8 cellular contexts compared by ENCODE assay signal in the genomic region with DNA sequence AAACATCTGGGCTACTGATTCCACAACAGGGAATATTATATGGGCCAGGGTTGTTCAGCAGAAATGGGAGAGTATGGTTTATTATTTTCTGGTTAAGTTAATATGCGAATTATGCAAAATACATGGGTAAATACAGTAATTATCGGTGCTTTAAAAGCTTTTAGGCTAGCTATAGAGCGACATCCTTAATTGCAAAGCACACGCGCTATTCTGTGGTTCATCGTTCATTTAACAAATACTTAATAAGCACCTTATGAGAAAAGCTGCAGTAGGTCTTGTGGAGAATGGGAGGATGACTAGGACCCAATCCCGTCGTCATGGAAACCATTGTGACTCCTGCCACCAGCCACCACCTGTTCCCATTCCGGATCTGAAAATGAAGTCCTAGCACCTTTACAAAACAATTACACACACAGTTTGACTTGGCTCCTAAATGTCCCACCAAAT. TPM values are rescaled to one million over a fixed set of nuclear protein-coding genes. Genes with fewer than 3 reads are reported as not detected.
DNase-seq lines count a peak whose midpoint lies in the region; ATAC-seq and TF ChIP-seq lines count a peak whose summit lies in the region.

No MANE protein-coding gene starts in this region.

- no peaks in the 10 kb centered on the region for H3K27me3 ChIP-seq in brain microvascular endothelial cell (replicated peaks)
- no peaks in the 10 kb centered on the region for H3K27me3 ChIP-seq in liver (ENCODE audit: control insufficient read depth in 4 of 4, insufficient read depth in 4 of 4, low read length in 3 of 4)
- no peaks in the 10 kb centered on the region for H3K27me3 ChIP-seq in thymus (ENCODE audit: control insufficient read depth, insufficient read depth)

- H3K9me3 ChIP-seq in liver (ENCODE audit: control insufficient read depth in 4 of 4, low read length in 3 of 4) (no peaks in the 10 kb centered on the region), thymus (ENCODE audit: control insufficient read depth) (no peaks in the 10 kb centered on the region)

- in situ Hi-C loops in brain microvascular endothelial cell (cut with HindIII; ENCODE audit: low pct_ligation_motif_present, low sequenced_read_pairs): no loop called here

- WGBS in liver: 18% methylated on average over 9 of the region's 9 CpGs
- 76% methylated on average over 9 of the region's 9 CpGs for WGBS in thymus

- H3K27ac Mint-ChIP-seq in activated naive CD4-positive, alpha-beta T cell treated with anti-CD3 and anti-CD28 coated beads, Interleukin-2, amount 10 ng/mL, durations not matched to agents 7 days and 5 days: peak overlapping the region; percentile 93

- H3K27ac ChIP-seq in brain microvascular endothelial cell: peak overlapping the region; percentile 91
- H3K27ac ChIP-seq in liver (ENCODE audit: low read depth in 1 of 2, low read length in 2 of 2): no peak overlapping the region
- H3K27ac ChIP-seq in thymus (ENCODE audit: low read depth): peak overlapping the region; percentile 93

- peak overlapping the region; percentile 98 for H3K4me3 Mint-ChIP-seq in activated naive CD4-positive, alpha-beta T cell treated with anti-CD3 and anti-CD28 coated beads, Interleukin-2, amount 10 ng/mL, durations not matched to agents 7 days and 5 days

- peaks cover 3% of the 10 kb centered on the region for H3K9me3 Mint-ChIP-seq in activated naive CD4-positive, alpha-beta T cell treated with anti-CD3 and anti-CD28 coated beads, Interleukin-2, amount 10 ng/mL, durations not matched to agents 7 days and 5 days

- peaks cover 9% of the 10 kb centered on the region for H3K36me3 Mint-ChIP-seq in activated naive CD4-positive, alpha-beta T cell treated with anti-CD3 and anti-CD28 coated beads, Interleukin-2, amount 10 ng/mL, durations not matched to agents 7 days and 5 days

- no peak for DNase-seq in activated naive CD4-positive, alpha-beta T cell treated with anti-CD3 and anti-CD28 coated beads, Interleukin-2, amount 10 ng/mL, durations not matched to agents 7 days and 5 days
- DNase-seq in activated naive CD4-positive, alpha-beta T cell treated with Interleukin-2 at 50 U/mL for 16 hours: no peak
- DNase-seq in NCI-H345 treated with DMSO at 0.1 percent for 48 hours (lab: John Stamatoyannopoulos, UW; ENCODE audit: unreplicated experiment) (peak; percentile 91), brain microvascular endothelial cell (no peak)
- DNase-seq in activated naive CD4-positive, alpha-beta T cell treated with anti-CD3 and anti-CD28 coated beads, Interleukin-2, amount 50 U/mL, for 16 hours: no peak

- no peak for ATAC-seq in GM19467 (IDR thresholded peaks at IDR 0.05; ENCODE audit: unreplicated experiment)

- H3K9ac ChIP-seq in liver (ENCODE audit: low read depth in 1 of 2, low read length in 2 of 2): peak overlapping the region; percentile 13 to 79

- H3K4me3 ChIP-seq in brain microvascular endothelial cell (ENCODE audit: low read depth, low read length) (peak overlapping the region; percentile 51), liver (ENCODE audit: low read depth in 1 of 3, low read length in 3 of 3) (peak overlapping the region; percentile 56 to 93 (median 79)), thymus (ENCODE audit: low read length) (peak overlapping the region; percentile 72)

- no peaks in the 10 kb centered on the region for H3K36me3 ChIP-seq in brain microvascular endothelial cell (replicated peaks)
- H3K36me3 ChIP-seq in liver (ENCODE audit: control insufficient read depth in 4 of 4, insufficient read depth in 3 of 4, low read depth in 1 of 4, low read length in 3 of 4): no peaks in the 10 kb centered on the region
- no peaks in the 10 kb centered on the region for H3K36me3 ChIP-seq in thymus (ENCODE audit: control insufficient read depth, insufficient read depth)

- CTCF ChIA-PET in activated naive CD4-positive, alpha-beta T cell treated with anti-CD3 and anti-CD28 coated beads, Interleukin-2, amount 10 ng/mL, durations not matched to agents 7 days and 5 days (lab: Charles Lee): no interaction called here

- H3K27me3 Mint-ChIP-seq in activated naive CD4-positive, alpha-beta T cell treated with anti-CD3 and anti-CD28 coated beads, Interleukin-2, amount 10 ng/mL, durations not matched to agents 7 days and 5 days: peaks cover 7% of the 10 kb centered on the region

- H3K4me1 ChIP-seq in liver (ENCODE audit: control insufficient read depth in 4 of 4, insufficient read depth in 4 of 4, low read length in 3 of 4) (peaks cover 2 to 11% (median 4%) of the 10 kb centered on the region in 4 donors), thymus (ENCODE audit: control insufficient read depth, insufficient read depth, low read length) (peaks cover 8% of the 10 kb centered on the region)

- H3K4me1 Mint-ChIP-seq in activated naive CD4-positive, alpha-beta T cell treated with anti-CD3 and anti-CD28 coated beads, Interleukin-2, amount 10 ng/mL, durations not matched to agents 7 days and 5 days: peaks cover 48% of the 10 kb centered on the region

- TF ChIP-seq CTCF in brain microvascular endothelial cell (IDR thresholded peaks at IDR 0.05; ENCODE audit: low read depth, low read length, missing control alignments) (no peak), liver (IDR thresholded peaks at IDR 0.05; ENCODE audit: low read depth, low read length, missing input control) (no peak)

- TF ChIP-seq RAD21 in liver (IDR thresholded peaks at IDR 0.05): no peak

TF ChIP-seq in liver, 16 proteins besides CTCF, POLR2A, EP300 and RAD21:
- TF ChIP-seq, protein P1, sequence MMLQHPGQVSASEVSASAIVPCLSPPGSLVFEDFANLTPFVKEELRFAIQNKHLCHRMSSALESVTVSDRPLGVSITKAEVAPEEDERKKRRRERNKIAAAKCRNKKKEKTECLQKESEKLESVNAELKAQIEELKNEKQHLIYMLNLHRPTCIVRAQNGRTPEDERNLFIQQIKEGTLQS (IDR thresholded peaks at IDR 0.05): no peak
- TF ChIP-seq, protein P2, sequence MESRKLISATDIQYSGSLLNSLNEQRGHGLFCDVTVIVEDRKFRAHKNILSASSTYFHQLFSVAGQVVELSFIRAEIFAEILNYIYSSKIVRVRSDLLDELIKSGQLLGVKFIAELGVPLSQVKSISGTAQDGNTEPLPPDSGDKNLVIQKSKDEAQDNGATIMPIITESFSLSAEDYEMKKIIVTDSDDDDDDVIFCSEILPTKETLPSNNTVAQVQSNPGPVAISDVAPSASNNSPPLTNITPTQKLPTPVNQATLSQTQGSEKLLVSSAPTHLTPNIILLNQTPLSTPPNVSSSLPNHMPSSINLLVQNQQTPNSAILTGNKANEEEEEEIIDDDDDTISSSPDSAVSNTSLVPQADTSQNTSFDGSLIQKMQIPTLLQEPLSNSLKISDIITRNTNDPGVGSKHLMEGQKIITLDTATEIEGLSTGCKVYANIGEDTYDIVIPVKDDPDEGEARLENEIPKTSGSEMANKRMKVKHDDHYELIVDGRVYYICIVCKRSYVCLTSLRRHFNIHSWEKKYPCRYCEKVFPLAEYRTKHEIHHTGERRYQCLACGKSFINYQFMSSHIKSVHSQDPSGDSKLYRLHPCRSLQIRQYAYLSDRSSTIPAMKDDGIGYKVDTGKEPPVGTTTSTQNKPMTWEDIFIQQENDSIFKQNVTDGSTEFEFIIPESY (IDR thresholded peaks at IDR 0.05): no peak
- no peak for TF ChIP-seq FOXA2 (IDR thresholded peaks at IDR 0.05)
- TF ChIP-seq NR2F2 (IDR thresholded peaks at IDR 0.05): no peak
- peak; percentile 5 for TF ChIP-seq YY1 (IDR thresholded peaks at IDR 0.05)
- TF ChIP-seq, protein P3, sequence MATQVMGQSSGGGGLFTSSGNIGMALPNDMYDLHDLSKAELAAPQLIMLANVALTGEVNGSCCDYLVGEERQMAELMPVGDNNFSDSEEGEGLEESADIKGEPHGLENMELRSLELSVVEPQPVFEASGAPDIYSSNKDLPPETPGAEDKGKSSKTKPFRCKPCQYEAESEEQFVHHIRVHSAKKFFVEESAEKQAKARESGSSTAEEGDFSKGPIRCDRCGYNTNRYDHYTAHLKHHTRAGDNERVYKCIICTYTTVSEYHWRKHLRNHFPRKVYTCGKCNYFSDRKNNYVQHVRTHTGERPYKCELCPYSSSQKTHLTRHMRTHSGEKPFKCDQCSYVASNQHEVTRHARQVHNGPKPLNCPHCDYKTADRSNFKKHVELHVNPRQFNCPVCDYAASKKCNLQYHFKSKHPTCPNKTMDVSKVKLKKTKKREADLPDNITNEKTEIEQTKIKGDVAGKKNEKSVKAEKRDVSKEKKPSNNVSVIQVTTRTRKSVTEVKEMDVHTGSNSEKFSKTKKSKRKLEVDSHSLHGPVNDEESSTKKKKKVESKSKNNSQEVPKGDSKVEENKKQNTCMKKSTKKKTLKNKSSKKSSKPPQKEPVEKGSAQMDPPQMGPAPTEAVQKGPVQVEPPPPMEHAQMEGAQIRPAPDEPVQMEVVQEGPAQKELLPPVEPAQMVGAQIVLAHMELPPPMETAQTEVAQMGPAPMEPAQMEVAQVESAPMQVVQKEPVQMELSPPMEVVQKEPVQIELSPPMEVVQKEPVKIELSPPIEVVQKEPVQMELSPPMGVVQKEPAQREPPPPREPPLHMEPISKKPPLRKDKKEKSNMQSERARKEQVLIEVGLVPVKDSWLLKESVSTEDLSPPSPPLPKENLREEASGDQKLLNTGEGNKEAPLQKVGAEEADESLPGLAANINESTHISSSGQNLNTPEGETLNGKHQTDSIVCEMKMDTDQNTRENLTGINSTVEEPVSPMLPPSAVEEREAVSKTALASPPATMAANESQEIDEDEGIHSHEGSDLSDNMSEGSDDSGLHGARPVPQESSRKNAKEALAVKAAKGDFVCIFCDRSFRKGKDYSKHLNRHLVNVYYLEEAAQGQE (IDR thresholded peaks at IDR 0.05): no peak

RNA-seq across cellular contexts. Expression of a gene that starts 0.6 kb away (rescaled TPM):
- 1 to 10 TPM; 2.3 to 2.9 TPM for total RNA-seq in liver
- polyA plus RNA-seq in liver (1 to 10 TPM; 2.7 to 3.5 TPM), thymus (11.2 TPM)

RNA-seq across cellular contexts. Expression of a gene that starts 50.5 kb away (rescaled TPM):
- total RNA-seq in liver: 10 to 100 TPM; 23.3 to 42.4 TPM
- polyA plus RNA-seq in liver (10 to 100 TPM; 12.6 to 22.7 TPM), thymus (15.8 TPM)

Comparison
In these comparisons a context has a peak if more than half of its experiments do, and no peak if none do; other contexts are left out.
1. H3K27ac ChIP-seq: peak in brain microvascular endothelial cell (single experiment) and thymus (single experiment); none in liver (0 of 2).
2. Peak in every context shown above with its lines, with median percentiles within 50 percentile points of each other: H3K4me3 ChIP-seq.